ENCODE assay signal across 1 cellular context in the genomic region with DNA sequence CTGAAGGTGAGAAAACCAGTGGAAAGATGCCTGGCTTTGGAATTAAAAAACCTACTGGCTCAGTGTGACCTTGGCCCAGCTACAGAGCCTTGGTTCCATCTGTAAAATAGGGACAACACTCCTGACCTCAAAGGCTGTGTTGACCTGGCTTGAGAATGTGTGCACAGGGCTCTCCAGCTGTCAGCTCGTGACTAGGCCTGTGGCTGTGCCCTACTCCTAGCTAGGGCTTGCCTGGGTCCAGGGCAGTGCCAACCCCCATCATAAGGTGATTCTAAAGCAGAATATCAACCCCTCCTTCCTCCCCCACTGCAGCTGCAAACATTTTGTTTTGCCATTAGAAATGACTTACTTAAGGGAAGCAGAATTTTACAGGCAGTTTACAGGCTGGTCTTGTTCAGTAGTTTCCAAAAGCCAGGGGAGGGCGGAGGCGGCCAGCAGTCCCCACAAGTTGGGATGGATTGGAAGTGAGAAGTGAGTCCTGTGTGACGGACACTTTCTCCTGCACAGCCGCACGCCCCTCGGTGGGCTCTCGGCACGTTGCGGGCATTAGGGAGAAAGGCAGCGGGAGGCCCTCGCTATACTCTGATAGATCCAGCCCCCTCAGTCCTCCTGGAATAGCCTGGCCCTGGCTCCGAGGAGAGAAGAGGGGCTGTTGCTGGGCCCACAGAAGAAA.
TF ChIP-seq lines count a peak whose summit lies in the region.

No MANE protein-coding gene starts in this region.

TF ChIP-seq in GM23338, 12 proteins besides CTCF, POLR2A, EP300 and RAD21:
- TF ChIP-seq NANOG (IDR thresholded peaks at IDR 0.05; ENCODE audit: borderline replicate concordance): no peak
- no peak for TF ChIP-seq POLR2AphosphoS5 (IDR thresholded peaks at IDR 0.05; ENCODE audit: low read depth)
- TF ChIP-seq JUNB (IDR thresholded peaks at IDR 0.05; ENCODE audit: unreplicated experiment): no peak
- no peak for TF ChIP-seq CREB1 (CRISPR knock-in tag; IDR thresholded peaks at IDR 0.05; ENCODE audit: low read depth)
- TF ChIP-seq, protein P1, sequence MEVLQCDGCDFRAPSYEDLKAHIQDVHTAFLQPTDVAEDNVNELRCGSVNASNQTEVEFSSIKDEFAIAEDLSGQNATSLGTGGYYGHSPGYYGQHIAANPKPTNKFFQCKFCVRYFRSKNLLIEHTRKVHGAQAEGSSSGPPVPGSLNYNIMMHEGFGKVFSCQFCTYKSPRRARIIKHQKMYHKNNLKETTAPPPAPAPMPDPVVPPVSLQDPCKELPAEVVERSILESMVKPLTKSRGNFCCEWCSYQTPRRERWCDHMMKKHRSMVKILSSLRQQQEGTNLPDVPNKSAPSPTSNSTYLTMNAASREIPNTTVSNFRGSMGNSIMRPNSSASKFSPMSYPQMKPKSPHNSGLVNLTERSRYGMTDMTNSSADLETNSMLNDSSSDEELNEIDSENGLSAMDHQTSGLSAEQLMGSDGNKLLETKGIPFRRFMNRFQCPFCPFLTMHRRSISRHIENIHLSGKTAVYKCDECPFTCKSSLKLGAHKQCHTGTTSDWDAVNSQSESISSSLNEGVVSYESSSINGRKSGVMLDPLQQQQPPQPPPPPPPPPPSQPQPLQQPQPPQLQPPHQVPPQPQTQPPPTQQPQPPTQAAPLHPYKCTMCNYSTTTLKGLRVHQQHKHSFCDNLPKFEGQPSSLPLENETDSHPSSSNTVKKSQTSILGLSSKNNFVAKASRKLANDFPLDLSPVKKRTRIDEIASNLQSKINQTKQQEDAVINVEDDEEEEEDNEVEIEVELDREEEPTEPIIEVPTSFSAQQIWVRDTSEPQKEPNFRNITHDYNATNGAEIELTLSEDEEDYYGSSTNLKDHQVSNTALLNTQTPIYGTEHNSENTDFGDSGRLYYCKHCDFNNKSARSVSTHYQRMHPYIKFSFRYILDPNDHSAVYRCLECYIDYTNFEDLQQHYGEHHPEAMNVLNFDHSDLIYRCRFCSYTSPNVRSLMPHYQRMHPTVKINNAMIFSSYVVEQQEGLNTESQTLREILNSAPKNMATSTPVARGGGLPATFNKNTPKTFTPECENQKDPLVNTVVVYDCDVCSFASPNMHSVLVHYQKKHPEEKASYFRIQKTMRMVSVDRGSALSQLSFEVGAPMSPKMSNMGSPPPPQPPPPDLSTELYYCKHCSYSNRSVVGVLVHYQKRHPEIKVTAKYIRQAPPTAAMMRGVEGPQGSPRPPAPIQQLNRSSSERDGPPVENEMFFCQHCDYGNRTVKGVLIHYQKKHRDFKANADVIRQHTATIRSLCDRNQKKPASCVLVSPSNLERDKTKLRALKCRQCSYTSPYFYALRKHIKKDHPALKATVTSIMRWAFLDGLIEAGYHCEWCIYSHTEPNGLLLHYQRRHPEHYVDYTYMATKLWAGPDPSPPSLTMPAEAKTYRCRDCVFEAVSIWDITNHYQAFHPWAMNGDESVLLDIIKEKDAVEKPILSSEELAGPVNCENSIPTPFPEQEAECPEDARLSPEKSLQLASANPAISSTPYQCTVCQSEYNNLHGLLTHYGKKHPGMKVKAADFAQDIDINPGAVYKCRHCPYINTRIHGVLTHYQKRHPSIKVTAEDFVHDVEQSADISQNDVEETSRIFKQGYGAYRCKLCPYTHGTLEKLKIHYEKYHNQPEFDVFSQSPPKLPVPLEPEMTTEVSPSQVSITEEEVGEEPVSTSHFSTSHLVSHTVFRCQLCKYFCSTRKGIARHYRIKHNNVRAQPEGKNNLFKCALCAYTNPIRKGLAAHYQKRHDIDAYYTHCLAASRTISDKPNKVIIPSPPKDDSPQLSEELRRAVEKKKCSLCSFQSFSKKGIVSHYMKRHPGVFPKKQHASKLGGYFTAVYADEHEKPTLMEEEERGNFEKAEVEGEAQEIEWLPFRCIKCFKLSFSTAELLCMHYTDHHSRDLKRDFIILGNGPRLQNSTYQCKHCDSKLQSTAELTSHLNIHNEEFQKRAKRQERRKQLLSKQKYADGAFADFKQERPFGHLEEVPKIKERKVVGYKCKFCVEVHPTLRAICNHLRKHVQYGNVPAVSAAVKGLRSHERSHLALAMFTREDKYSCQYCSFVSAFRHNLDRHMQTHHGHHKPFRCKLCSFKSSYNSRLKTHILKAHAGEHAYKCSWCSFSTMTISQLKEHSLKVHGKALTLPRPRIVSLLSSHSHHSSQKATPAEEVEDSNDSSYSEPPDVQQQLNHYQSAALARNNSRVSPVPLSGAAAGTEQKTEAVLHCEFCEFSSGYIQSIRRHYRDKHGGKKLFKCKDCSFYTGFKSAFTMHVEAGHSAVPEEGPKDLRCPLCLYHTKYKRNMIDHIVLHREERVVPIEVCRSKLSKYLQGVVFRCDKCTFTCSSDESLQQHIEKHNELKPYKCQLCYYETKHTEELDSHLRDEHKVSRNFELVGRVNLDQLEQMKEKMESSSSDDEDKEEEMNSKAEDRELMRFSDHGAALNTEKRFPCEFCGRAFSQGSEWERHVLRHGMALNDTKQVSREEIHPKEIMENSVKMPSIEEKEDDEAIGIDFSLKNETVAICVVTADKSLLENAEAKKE (CRISPR knock-in tag; IDR thresholded peaks at IDR 0.05): no peak
- TF ChIP-seq ZNF331 (CRISPR knock-in tag; IDR thresholded peaks at IDR 0.05; ENCODE audit: low read depth): no peak
- TF ChIP-seq, protein P2, sequence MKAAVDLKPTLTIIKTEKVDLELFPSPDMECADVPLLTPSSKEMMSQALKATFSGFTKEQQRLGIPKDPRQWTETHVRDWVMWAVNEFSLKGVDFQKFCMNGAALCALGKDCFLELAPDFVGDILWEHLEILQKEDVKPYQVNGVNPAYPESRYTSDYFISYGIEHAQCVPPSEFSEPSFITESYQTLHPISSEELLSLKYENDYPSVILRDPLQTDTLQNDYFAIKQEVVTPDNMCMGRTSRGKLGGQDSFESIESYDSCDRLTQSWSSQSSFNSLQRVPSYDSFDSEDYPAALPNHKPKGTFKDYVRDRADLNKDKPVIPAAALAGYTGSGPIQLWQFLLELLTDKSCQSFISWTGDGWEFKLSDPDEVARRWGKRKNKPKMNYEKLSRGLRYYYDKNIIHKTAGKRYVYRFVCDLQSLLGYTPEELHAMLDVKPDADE (IDR thresholded peaks at IDR 0.05): no peak
- no peak for TF ChIP-seq STAT1 (IDR thresholded peaks at IDR 0.05; ENCODE audit: unreplicated experiment)
- TF ChIP-seq, protein P3, sequence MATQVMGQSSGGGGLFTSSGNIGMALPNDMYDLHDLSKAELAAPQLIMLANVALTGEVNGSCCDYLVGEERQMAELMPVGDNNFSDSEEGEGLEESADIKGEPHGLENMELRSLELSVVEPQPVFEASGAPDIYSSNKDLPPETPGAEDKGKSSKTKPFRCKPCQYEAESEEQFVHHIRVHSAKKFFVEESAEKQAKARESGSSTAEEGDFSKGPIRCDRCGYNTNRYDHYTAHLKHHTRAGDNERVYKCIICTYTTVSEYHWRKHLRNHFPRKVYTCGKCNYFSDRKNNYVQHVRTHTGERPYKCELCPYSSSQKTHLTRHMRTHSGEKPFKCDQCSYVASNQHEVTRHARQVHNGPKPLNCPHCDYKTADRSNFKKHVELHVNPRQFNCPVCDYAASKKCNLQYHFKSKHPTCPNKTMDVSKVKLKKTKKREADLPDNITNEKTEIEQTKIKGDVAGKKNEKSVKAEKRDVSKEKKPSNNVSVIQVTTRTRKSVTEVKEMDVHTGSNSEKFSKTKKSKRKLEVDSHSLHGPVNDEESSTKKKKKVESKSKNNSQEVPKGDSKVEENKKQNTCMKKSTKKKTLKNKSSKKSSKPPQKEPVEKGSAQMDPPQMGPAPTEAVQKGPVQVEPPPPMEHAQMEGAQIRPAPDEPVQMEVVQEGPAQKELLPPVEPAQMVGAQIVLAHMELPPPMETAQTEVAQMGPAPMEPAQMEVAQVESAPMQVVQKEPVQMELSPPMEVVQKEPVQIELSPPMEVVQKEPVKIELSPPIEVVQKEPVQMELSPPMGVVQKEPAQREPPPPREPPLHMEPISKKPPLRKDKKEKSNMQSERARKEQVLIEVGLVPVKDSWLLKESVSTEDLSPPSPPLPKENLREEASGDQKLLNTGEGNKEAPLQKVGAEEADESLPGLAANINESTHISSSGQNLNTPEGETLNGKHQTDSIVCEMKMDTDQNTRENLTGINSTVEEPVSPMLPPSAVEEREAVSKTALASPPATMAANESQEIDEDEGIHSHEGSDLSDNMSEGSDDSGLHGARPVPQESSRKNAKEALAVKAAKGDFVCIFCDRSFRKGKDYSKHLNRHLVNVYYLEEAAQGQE (IDR thresholded peaks at IDR 0.05; ENCODE audit: unreplicated experiment): no peak
- no peak for TF ChIP-seq EZH2 (IDR thresholded peaks at IDR 0.05; ENCODE audit: low read depth, unreplicated experiment)
- no peak for TF ChIP-seq EZH2phosphoT487 (IDR thresholded peaks at IDR 0.05; ENCODE audit: unreplicated experiment)
- no peak for TF ChIP-seq ZNF114 (CRISPR knock-in tag; IDR thresholded peaks at IDR 0.05)
